20 cellular contexts compared by ENCODE assay signal in the genomic region with DNA sequence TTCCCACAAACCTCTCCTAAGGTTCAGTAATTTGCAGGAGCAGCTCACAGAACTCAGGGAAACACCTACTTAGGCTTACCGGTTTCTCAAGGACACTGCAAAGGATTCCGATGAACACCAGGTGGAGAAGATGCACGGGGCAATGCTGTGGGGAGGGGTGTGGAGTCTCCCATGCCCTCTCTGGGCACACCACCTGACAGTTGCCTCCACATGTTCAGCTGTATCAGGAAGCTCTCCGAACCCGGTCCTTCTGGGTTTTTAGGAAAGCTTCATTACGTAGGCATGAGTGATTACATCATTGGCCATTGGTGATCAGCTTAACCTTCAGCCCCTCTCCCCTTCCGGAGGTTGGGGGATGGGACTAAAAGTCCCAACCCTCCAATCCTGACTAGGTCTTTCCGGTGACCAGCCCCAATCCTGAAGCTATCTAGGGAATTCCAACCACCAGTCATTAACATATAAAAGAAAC. TPM values are rescaled to one million over a fixed set of nuclear protein-coding genes. Genes with fewer than 3 reads are reported as not detected.
DNase-seq lines count a peak whose midpoint lies in the region; ATAC-seq and TF ChIP-seq lines count a peak whose summit lies in the region.
"Had no signal": no experiment of that assay in that cellular context is flagged by ENCODE, and none has a peak within 500 bp of the region (broad histone marks: within the 10 kb centered on the region; RNA-seq: fewer than 3 reads in every experiment).

No MANE protein-coding gene starts in this region.

- H3K9me3 ChIP-seq in HCT116 (ENCODE audit: control insufficient read depth in 1 of 2, insufficient read depth in 1 of 2, low read depth in 1 of 2, low read length in 2 of 2) = no peaks in the 10 kb centered on the region
- no peaks in the 10 kb centered on the region for H3K9me3 ChIP-seq in colonic mucosa
- H3K9me3 ChIP-seq in iPS-18c (ENCODE audit: control insufficient read depth, insufficient read depth, low read length) = no peaks in the 10 kb centered on the region
- no peaks in the 10 kb centered on the region for H3K9me3 ChIP-seq in spleen
- H3K9me3 ChIP-seq: body of pancreas, tibial nerve had no signal

- no TSS peak for BruUV-seq in HCT116 (replicated peaks; lab: Mats Ljungman, UMichigan)

- intact Hi-C loops in HCT116 (cut with micrococcal nuclease) = no loop called here
- intact Hi-C loops in colonic mucosa (cut with DNase I) = no loop called here
- intact Hi-C loops in spleen (cut with DNase I; ENCODE audit: low total_unique reads) = no loop called here

- TF ChIP-seq RAD21 in HCT116 (IDR thresholded peaks at IDR 0.05; ENCODE audit: low read depth) = no peak

- ATAC-seq in HCT116 (peak; percentile 44; the same call in 1 of the 2 replicates), GM21737 (IDR thresholded peaks at IDR 0.05; ENCODE audit: unreplicated experiment) (no peak)
- ATAC-seq: activated CD8-positive, alpha-beta memory T cell treated with anti-CD3 and anti-CD28 coated beads, Interleukin-2, amount 10 ng/mL, durations not matched to agents 7 days and 5 days; body of pancreas; naive thymus-derived CD8-positive, alpha-beta T cell; Right ventricle myocardium inferior; stimulated activated naive CD8-positive, alpha-beta T cell treated with anti-CD3 and anti-CD28 coated beads, Interleukin-15, Interleukin-2, amounts not matched to agents 100 U/mL and 50 U/mL, for 24 hours had no signal

- no peak overlapping the region for H3K27ac ChIP-seq in HCT116 (ENCODE audit: low read depth, low read length)
- H3K27ac ChIP-seq in colonic mucosa = no peak overlapping the region
- H3K27ac ChIP-seq in spleen = no peak overlapping the region
- H3K27ac ChIP-seq: body of pancreas, tibial nerve had no signal

- no peaks in the 10 kb centered on the region for H4K20me1 ChIP-seq in HCT116 (ENCODE audit: insufficient read depth)

- H3K4me3 ChIP-seq in HCT116 (replicated peaks in 1 of 2; ENCODE audit: low read depth in 1 of 2, low read length in 2 of 2) (no peak overlapping the region), colonic mucosa (no peak overlapping the region), iPS-18c (ENCODE audit: insufficient read depth, low read depth, low read length) (peak overlapping the region; percentile 50), spleen (no peak overlapping the region)
- H3K4me3 ChIP-seq: body of pancreas, tibial nerve had no signal

- TF ChIP-seq CTCF in HCT116 (IDR thresholded peaks at IDR 0.05 in 2 of 3, conservative IDR thresholded peaks at IDR 0.05 in 1 of 3; ENCODE audit: borderline replicate concordance in 1 of 3, insufficient read depth in 1 of 3, low read depth in 2 of 3, low read length in 2 of 3) (no peak), colonic mucosa (IDR thresholded peaks at IDR 0.05) (no peak), spleen (IDR thresholded peaks at IDR 0.05 in 8 of 11, conservative IDR thresholded peaks at IDR 0.05 in 3 of 11) (no peak)

- RAD21 ChIA-PET in HCT116 (lab: Charles Lee; ENCODE audit: low non-redundant PET in 1 of 2, low total read pairs in 2 of 2, uncharacterized antibody in 2 of 2, unreplicated experiment in 2 of 2) = no interaction called here

- no peaks in the 10 kb centered on the region for H3K9me2 ChIP-seq in HCT116 (ENCODE audit: insufficient read depth)

- H2AFZ ChIP-seq in HCT116 (ENCODE audit: low read depth, low read length, poor library complexity, severe bottlenecking) = no peak overlapping the region

- H3K4me1 ChIP-seq in HCT116 (ENCODE audit: control insufficient read depth in 1 of 2, insufficient read depth in 2 of 2, low read length in 2 of 2) = no peaks in the 10 kb centered on the region
- no peaks in the 10 kb centered on the region for H3K4me1 ChIP-seq in colonic mucosa
- no peaks in the 10 kb centered on the region for H3K4me1 ChIP-seq in spleen
- H3K4me1 ChIP-seq: body of pancreas, tibial nerve had no signal

- CTCF ChIA-PET in HCT116 (lab: Charles Lee) = interaction anchor here (1.2 kb wide), 1 partner anchor 32 kb away, joined by 3 read pairs; no protein-coding TSS in a partner anchor

- H3K27me3 ChIP-seq in HCT116 (ENCODE audit: insufficient read depth, low read length) = no peaks in the 10 kb centered on the region
- no peaks in the 10 kb centered on the region for H3K27me3 ChIP-seq in colonic mucosa
- no peaks in the 10 kb centered on the region for H3K27me3 ChIP-seq in spleen (replicated peaks in 1 of 7)
- H3K27me3 ChIP-seq: body of pancreas, tibial nerve had no signal

- TF ChIP-seq POLR2A in HCT116 (IDR thresholded peaks at IDR 0.05; ENCODE audit: borderline replicate concordance, extremely low read depth, insufficient read depth, insufficient read length) = no peak
- TF ChIP-seq POLR2A in spleen (IDR thresholded peaks at IDR 0.05) = no peak

- POLR2A ChIA-PET in HCT116 (lab: Charles Lee) = no interaction called here

- no peaks in the 10 kb centered on the region for H3K79me2 ChIP-seq in HCT116 (ENCODE audit: insufficient read depth, low read length)

- no peak overlapping the region for H3K4me2 ChIP-seq in HCT116 (ENCODE audit: low read length)

- DNase-seq in HCT116 (ENCODE audit: low read depth, low spot score) (no peak), colonic mucosa (peak; percentile 12), spleen (peak; percentile 23), nucleus accumbens (lab: John Stamatoyannopoulos, UW) (no peak), NCI-H446 treated with DMSO at 0.1 percent for 48 hours (lab: John Stamatoyannopoulos, UW) (no peak)
- DNase-seq: activated CD8-positive, alpha-beta memory T cell treated with anti-CD3 and anti-CD28 coated beads, Interleukin-2, amount 10 ng/mL, durations not matched to agents 7 days and 5 days; activated naive CD8-positive, alpha-beta T cell treated with anti-CD3 and anti-CD28 coated beads, Interleukin-2, amount 10 ng/mL, durations not matched to agents 7 days and 5 days; AML-193; body of pancreas; DND-41; naive thymus-derived CD8-positive, alpha-beta T cell; NCI-H1436; NCI-H2171 treated with DMSO at 0.1 percent for 48 hours; NCI-H69; stimulated activated CD4-positive, alpha-beta T cell treated with anti-CD3 and anti-CD28 coated beads, Interleukin-2, amount 100 ng/mL, for 24 hours; stimulated activated naive CD8-positive, alpha-beta T cell treated with anti-CD3 and anti-CD28 coated beads, Interleukin-15, Interleukin-2, amounts not matched to agents 100 U/mL and 50 U/mL, for 24 hours had no signal

- peaks cover 6 to 14% of the 10 kb centered on the region in 2 experiments; a peak in 2 of 4 replicates for H3K36me3 ChIP-seq in HCT116 (ENCODE audit: control insufficient read depth in 1 of 2, insufficient read depth in 2 of 2, low read length in 2 of 2)
- peaks cover 3% of the 10 kb centered on the region for H3K36me3 ChIP-seq in colonic mucosa
- peaks cover 0 to 99% (median 46%) of the 10 kb centered on the region in 6 donors for H3K36me3 ChIP-seq in spleen

- WGBS in spleen, 5 donors = 65 to 75% (median 72%) methylated on average over 7 to 8 of the region's 8 CpGs

- H3K9ac ChIP-seq in HCT116 (ENCODE audit: low read length) (no peak overlapping the region), colonic mucosa (ENCODE audit: low read depth in 2 of 2, low read length in 2 of 2) (no peak overlapping the region)

TF ChIP-seq in HCT116, 20 proteins besides CTCF, POLR2A, EP300 and RAD21:
- TF ChIP-seq, protein P1, sequence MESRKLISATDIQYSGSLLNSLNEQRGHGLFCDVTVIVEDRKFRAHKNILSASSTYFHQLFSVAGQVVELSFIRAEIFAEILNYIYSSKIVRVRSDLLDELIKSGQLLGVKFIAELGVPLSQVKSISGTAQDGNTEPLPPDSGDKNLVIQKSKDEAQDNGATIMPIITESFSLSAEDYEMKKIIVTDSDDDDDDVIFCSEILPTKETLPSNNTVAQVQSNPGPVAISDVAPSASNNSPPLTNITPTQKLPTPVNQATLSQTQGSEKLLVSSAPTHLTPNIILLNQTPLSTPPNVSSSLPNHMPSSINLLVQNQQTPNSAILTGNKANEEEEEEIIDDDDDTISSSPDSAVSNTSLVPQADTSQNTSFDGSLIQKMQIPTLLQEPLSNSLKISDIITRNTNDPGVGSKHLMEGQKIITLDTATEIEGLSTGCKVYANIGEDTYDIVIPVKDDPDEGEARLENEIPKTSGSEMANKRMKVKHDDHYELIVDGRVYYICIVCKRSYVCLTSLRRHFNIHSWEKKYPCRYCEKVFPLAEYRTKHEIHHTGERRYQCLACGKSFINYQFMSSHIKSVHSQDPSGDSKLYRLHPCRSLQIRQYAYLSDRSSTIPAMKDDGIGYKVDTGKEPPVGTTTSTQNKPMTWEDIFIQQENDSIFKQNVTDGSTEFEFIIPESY (IDR thresholded peaks at IDR 0.05; ENCODE audit: extremely low read depth, insufficient replicate concordance, low read length) = no peak
- no peak for TF ChIP-seq FOSL1 (IDR thresholded peaks at IDR 0.05; ENCODE audit: low read depth)
- no peak for TF ChIP-seq CBX3 (IDR thresholded peaks at IDR 0.05; ENCODE audit: low read depth)
- TF ChIP-seq EGR1 (IDR thresholded peaks at IDR 0.05; ENCODE audit: low read depth) = no peak
- TF ChIP-seq JUND (IDR thresholded peaks at IDR 0.05) = no peak
- no peak for TF ChIP-seq POLR2AphosphoS5 (IDR thresholded peaks at IDR 0.05; ENCODE audit: low read depth, low read length)
- no peak for TF ChIP-seq EZH2phosphoT487 (IDR thresholded peaks at IDR 0.05; ENCODE audit: borderline replicate concordance)
- TF ChIP-seq, protein P2, sequence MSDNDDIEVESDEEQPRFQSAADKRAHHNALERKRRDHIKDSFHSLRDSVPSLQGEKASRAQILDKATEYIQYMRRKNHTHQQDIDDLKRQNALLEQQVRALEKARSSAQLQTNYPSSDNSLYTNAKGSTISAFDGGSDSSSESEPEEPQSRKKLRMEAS (IDR thresholded peaks at IDR 0.05) = no peak
- no peak for TF ChIP-seq TCF7L2 (IDR thresholded peaks at IDR 0.05; ENCODE audit: borderline replicate concordance, extremely low read depth, insufficient read depth, insufficient read length)
- TF ChIP-seq EZH2 (IDR thresholded peaks at IDR 0.05) = no peak
- TF ChIP-seq SRF (IDR thresholded peaks at IDR 0.05; ENCODE audit: low read depth) = no peak
- no peak for TF ChIP-seq ZNF274 (IDR thresholded peaks at IDR 0.05; ENCODE audit: low read depth, low read length)
- no peak for TF ChIP-seq CEBPB (IDR thresholded peaks at IDR 0.05; ENCODE audit: low read depth)

RNA-seq across cellular contexts. Expression of gene C17orf58, which starts 21.6 kb away (rescaled TPM):
- total RNA-seq in HCT116 (2021; ENCODE audit: unreplicated experiment) = 38.1 TPM
- polyA plus RNA-seq in HCT116 (2012) = 39.6 and 42.6 TPM in 2 replicates
- total RNA-seq in colonic mucosa = 10 to 100 TPM; 10.3 to 13.6 TPM
- 1 to 10 TPM; 2.5 to 9.3 (median 6.5) TPM for total RNA-seq in spleen
- 1 to 10 TPM; 4.7 to 8.2 (median 6.7) TPM for polyA plus RNA-seq in spleen

Comparison
In these comparisons a context has a peak if more than half of its experiments do, and no peak if none do; other contexts are left out.
1. DNase-seq: peak in colonic mucosa (single experiment) and spleen (single experiment); none in HCT116 (single experiment), nucleus accumbens (0 of 56) and NCI-H446 treated with DMSO at 0.1 percent for 48 hours (single experiment).